2 cellular contexts compared by ENCODE assay signal in genomic region chr9:37383393-37383792, GRCh38.
TF ChIP-seq lines count a peak whose summit lies in the region.

No MANE protein-coding gene starts in this region.

TF ChIP-seq in GM12891, 5 proteins besides CTCF, POLR2A, EP300 and RAD21 (continued from another document):
- TF ChIP-seq POU2F2 (IDR thresholded peaks at IDR 0.05; ENCODE audit: low read depth, low read length) (no peak), SPI1 (IDR thresholded peaks at IDR 0.05; ENCODE audit: low read depth, low read length) (no peak), TAF1 (IDR thresholded peaks at IDR 0.05; ENCODE audit: low read depth, low read length) (no peak), PAX5 (IDR thresholded peaks at IDR 0.05; ENCODE audit: insufficient read depth, low read length, severe bottlenecking) (no peak)

TF ChIP-seq in GM12878, 131 proteins besides CTCF, POLR2A, EP300 and RAD21:
- TF ChIP-seq MTA3 (IDR thresholded peaks at IDR 0.05; ENCODE audit: borderline replicate concordance, low read length) (no peak), SKIL (IDR thresholded peaks at IDR 0.05; ENCODE audit: low read depth, poor library complexity, severe bottlenecking) (no peak), LARP7 (IDR thresholded peaks at IDR 0.05) (no peak)
